In genomic region chr11:5580577-5580976, GRCh38 we compare ENCODE assay signal across 27 cellular contexts. TPM values are rescaled to one million over a fixed set of nuclear protein-coding genes. Genes with fewer than 3 reads are reported as not detected.
"Had no signal": no experiment of that assay in that cellular context is flagged by ENCODE, and none has a peak within 500 bp of the region (broad histone marks: within the 10 kb centered on the region; RNA-seq: fewer than 3 reads in every experiment).

Gene OR52B6, plus strand, starts transcription at chr11:5580877. Its CDS starts 0 bp downstream, at chr11:5580877.

- H3K4me1 ChIP-seq: esophagus squamous epithelium, gastroesophageal sphincter, heart right ventricle, left lung, lower lobe of right lung had no signal

- H3K27me3 Mint-ChIP-seq: memory B cell had no signal

- H3K27ac ChIP-seq: coronary artery, dorsolateral prefrontal cortex, epithelial cell of prostate, esophagus squamous epithelium, gastroesophageal sphincter, heart right ventricle, left lung, lower lobe of right lung had no signal

- H3K36me3 ChIP-seq: esophagus squamous epithelium, gastroesophageal sphincter, heart right ventricle, left lung, lower lobe of right lung had no signal

- H3K9me3 ChIP-seq: esophagus squamous epithelium, gastroesophageal sphincter, heart right ventricle, left lung, lower lobe of right lung had no signal

- ATAC-seq: esophagus mucosa; gastroesophageal sphincter; heart right ventricle; left cardiac atrium; left lung; left ventricle myocardium superior; lower lobe of right lung; naive thymus-derived CD4-positive, alpha-beta T cell had no signal

- H3K27ac Mint-ChIP-seq: memory B cell; naive thymus-derived CD4-positive, alpha-beta T cell had no signal

- DNase-seq: dermis blood vessel endothelial cell; dorsolateral prefrontal cortex; effector CD4-positive, alpha-beta T cell; effector memory CD4-positive, alpha-beta T cell; esophagus squamous epithelium; foreskin fibroblast; foreskin melanocyte; heart right ventricle; hippocampal formation; left cardiac atrium; left lung; left ventricle myocardium superior; lower lobe of right lung; mesendoderm; midbrain; naive thymus-derived CD4-positive, alpha-beta T cell had no signal

- H3K27me3 ChIP-seq: dorsolateral prefrontal cortex, esophagus squamous epithelium, gastroesophageal sphincter, heart right ventricle, left lung had no signal

- H3K4me1 Mint-ChIP-seq: memory B cell; naive thymus-derived CD4-positive, alpha-beta T cell had no signal

- H3K4me3 Mint-ChIP-seq: memory B cell; naive thymus-derived CD4-positive, alpha-beta T cell had no signal

- H3K4me3 ChIP-seq: coronary artery, dorsolateral prefrontal cortex, esophagus squamous epithelium, gastroesophageal sphincter, heart right ventricle, left lung, lower lobe of right lung had no signal

RNA-seq across cellular contexts. Expression of gene OR52B6, which starts in this region (rescaled TPM):
- total RNA-seq: dermis blood vessel endothelial cell; esophagus mucosa; esophagus squamous epithelium; gastroesophageal sphincter; heart right ventricle; kidney epithelial cell; left cardiac atrium; left lung; left ventricle myocardium superior; lower leg skin; lower lobe of right lung; lung microvascular endothelial cell; mononuclear cell; mucosa of gallbladder; naive thymus-derived CD4-positive, alpha-beta T cell had no signal
- polyA plus RNA-seq: heart right ventricle; keratinocyte; naive thymus-derived CD4-positive, alpha-beta T cell had no signal
